1 cellular context compared by ENCODE assay signal in the genomic region with DNA sequence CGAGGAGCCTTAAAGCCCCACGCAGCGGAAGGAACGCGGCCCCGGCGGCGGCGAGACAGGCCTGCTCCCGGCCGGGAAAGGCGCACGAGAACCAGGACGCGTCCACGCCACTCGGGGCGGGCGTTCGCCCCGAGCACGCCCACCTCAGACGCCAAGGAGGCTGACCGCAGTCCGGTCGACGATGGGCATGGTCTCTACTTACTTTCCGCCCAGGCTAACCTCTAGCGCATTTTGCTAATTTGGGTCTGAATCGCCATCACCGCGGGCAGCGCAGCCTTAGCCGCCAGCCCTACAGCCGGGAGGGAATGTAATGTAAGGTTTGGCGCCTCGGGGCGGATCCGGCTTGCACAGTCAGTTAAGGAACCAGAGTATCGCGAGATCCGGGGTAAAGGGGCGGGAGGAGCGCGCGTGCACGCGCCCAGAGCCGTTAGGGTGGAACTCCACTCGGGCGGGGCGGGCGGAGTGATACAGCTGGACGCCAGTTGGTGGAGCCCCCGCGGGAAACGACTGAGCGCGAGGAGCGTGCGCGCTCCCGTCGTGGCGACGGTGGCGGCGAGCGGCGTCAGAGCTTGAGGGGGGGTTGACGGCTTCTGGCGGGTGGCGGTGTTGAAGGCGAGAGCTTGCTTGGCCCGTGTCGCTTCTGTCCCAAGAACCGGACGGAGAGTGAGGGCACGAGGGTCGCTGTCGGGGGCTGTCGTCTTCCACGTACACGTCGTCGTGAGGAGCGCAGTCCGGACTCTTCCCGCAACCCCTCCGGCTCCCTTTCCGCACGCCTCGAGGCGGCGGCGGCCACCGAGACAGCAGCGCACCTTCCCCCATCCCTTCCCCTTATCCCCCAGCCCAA.
TF ChIP-seq lines count a peak whose summit lies in the region.

A gene with protein sequence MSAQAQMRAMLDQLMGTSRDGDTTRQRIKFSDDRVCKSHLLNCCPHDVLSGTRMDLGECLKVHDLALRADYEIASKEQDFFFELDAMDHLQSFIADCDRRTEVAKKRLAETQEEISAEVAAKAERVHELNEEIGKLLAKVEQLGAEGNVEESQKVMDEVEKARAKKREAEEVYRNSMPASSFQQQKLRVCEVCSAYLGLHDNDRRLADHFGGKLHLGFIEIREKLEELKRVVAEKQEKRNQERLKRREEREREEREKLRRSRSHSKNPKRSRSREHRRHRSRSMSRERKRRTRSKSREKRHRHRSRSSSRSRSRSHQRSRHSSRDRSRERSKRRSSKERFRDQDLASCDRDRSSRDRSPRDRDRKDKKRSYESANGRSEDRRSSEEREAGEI (plus strand): TSS at position 529 of the 844 bp plus-strand sequence. CDS start 368 bp downstream, outside the sequence.

TF ChIP-seq in WTC11, 78 proteins besides CTCF, POLR2A, EP300 and RAD21 (continued from another document):
- peak; percentile 55; the same call in 1 of the 2 replicates for TF ChIP-seq ZNF416 (CRISPR knock-in tag; IDR thresholded peaks at IDR 0.05)
- TF ChIP-seq, protein P1, sequence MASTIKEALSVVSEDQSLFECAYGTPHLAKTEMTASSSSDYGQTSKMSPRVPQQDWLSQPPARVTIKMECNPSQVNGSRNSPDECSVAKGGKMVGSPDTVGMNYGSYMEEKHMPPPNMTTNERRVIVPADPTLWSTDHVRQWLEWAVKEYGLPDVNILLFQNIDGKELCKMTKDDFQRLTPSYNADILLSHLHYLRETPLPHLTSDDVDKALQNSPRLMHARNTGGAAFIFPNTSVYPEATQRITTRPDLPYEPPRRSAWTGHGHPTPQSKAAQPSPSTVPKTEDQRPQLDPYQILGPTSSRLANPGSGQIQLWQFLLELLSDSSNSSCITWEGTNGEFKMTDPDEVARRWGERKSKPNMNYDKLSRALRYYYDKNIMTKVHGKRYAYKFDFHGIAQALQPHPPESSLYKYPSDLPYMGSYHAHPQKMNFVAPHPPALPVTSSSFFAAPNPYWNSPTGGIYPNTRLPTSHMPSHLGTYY (CRISPR knock-in tag; IDR thresholded peaks at IDR 0.05) = no peak
- TF ChIP-seq, protein P2, sequence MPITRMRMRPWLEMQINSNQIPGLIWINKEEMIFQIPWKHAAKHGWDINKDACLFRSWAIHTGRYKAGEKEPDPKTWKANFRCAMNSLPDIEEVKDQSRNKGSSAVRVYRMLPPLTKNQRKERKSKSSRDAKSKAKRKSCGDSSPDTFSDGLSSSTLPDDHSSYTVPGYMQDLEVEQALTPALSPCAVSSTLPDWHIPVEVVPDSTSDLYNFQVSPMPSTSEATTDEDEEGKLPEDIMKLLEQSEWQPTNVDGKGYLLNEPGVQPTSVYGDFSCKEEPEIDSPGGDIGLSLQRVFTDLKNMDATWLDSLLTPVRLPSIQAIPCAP (CRISPR knock-in tag; IDR thresholded peaks at IDR 0.05) = 0 out of 2 replicates have a peak, but pooled peaks have one; percentile 79
